Comparison of ENCODE assay signal across 8 cellular contexts in the genomic region with DNA sequence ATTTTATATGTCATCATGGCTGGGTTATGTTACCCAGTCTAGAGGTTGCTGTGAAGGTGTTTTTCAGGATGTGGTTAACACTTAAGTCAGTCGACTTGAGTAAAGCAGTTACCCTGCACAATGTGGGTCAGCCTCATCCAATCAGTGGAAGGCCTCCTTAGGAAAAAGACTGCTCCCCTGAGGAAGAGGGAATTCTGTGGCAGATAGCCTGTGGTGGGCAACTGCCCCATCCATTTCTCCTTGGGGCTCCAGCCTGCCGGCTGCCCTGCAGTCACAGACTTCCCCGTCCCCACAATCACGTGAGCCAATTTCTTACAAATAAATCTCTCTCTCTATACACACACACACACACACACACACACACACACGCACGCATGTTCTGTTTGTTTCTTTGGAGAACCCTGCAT.
DNase-seq lines count a peak whose midpoint lies in the region; ATAC-seq lines count a peak whose summit lies in the region.
"Had no signal": no experiment of that assay in that cellular context is flagged by ENCODE, and none has a peak within 500 bp of the region (broad histone marks: within the 10 kb centered on the region; RNA-seq: fewer than 3 reads in every experiment).

No MANE protein-coding gene starts in this region.

- ATAC-seq in GM21423 (IDR thresholded peaks at IDR 0.05; ENCODE audit: unreplicated experiment): peak; percentile 34
- ATAC-seq in HG03039 (IDR thresholded peaks at IDR 0.05; ENCODE audit: unreplicated experiment): no peak
- no peak for ATAC-seq in HG03565 (IDR thresholded peaks at IDR 0.05; ENCODE audit: unreplicated experiment)

- DNase-seq in NCI-H82 treated with DMSO at 0.1 percent for 48 hours (lab: John Stamatoyannopoulos, UW; ENCODE audit: unreplicated experiment): peak; percentile 67
- DNase-seq in activated T-helper 1 cell treated with Interleukin-2 at 50 U/mL for 16 hours (ENCODE audit: low read depth): peak; percentile 32
- peak; percentile 8 to 10 for DNase-seq in stimulated activated CD8-positive, alpha-beta memory T cell treated with anti-CD3 and anti-CD28 coated beads, Interleukin-7, amount 100 ng/mL, for 4 hours (ENCODE audit: low read depth in 2 of 2)
- DNase-seq in kidney glomerular epithelial cell (lab: John Stamatoyannopoulos, UW): no peak
- DNase-seq: SW 1271 had no signal
